ENCODE assay signal across 1 cellular context in genomic region chr10:71984798-71985388, GRCh38.
TF ChIP-seq lines count a peak whose summit lies in the region.

No MANE protein-coding gene starts in this region.

TF ChIP-seq in GM12878, 131 proteins besides CTCF, POLR2A, EP300 and RAD21:
- 0 out of 2 replicates have a peak, but pooled peaks have one; percentile 30 for TF ChIP-seq TCF3 (IDR thresholded peaks at IDR 0.05; ENCODE audit: borderline replicate concordance, insufficient read depth, low read depth, low read length)
- TF ChIP-seq RELA (IDR thresholded peaks at IDR 0.05; ENCODE audit: borderline replicate concordance, partially characterized antibody): no peak
- TF ChIP-seq DPF2 (IDR thresholded peaks at IDR 0.05): no peak; the same call in 1 of the 2 replicates
- no peak for TF ChIP-seq ETV6 (conservative IDR thresholded peaks at IDR 0.05 in 1 of 2, IDR thresholded peaks at IDR 0.05 in 1 of 2; ENCODE audit: borderline replicate concordance in 1 of 2, low read depth in 1 of 2)
- TF ChIP-seq ZNF592 (IDR thresholded peaks at IDR 0.05): 0 out of 2 replicates have a peak, but pooled peaks have one; percentile 14
- 0 out of 2 replicates have a peak, but pooled peaks have one; percentile 43 for TF ChIP-seq LARP7 (IDR thresholded peaks at IDR 0.05)
- 0 out of 2 replicates have a peak, but pooled peaks have one; percentile 26 for TF ChIP-seq RUNX3 (IDR thresholded peaks at IDR 0.05; ENCODE audit: low read length)
- peak; percentile 28; the same call in 1 of the 2 replicates for TF ChIP-seq RELB (IDR thresholded peaks at IDR 0.05; ENCODE audit: low read depth)
- peak in 1 of 2 experiments; percentile 18; a peak in 1 of 4 replicates for TF ChIP-seq IKZF2 (IDR thresholded peaks at IDR 0.05)
- TF ChIP-seq ZNF207 (IDR thresholded peaks at IDR 0.05; ENCODE audit: borderline replicate concordance): 0 out of 2 replicates have a peak, but pooled peaks have one; percentile 49
- 0 out of 2 replicates have a peak, but pooled peaks have one; percentile 32 for TF ChIP-seq SMARCA5 (IDR thresholded peaks at IDR 0.05)
- TF ChIP-seq MLLT1 (IDR thresholded peaks at IDR 0.05): no peak
- TF ChIP-seq MEF2B (IDR thresholded peaks at IDR 0.05; ENCODE audit: partially characterized antibody, poor library complexity, severe bottlenecking): peak; percentile 75
- peak; percentile 69; the same call in 1 of the 2 replicates for TF ChIP-seq PAX5 (IDR thresholded peaks at IDR 0.05; ENCODE audit: borderline replicate concordance, low read depth, low read length)
- peak; percentile 45 for TF ChIP-seq NR2F1 (conservative IDR thresholded peaks at IDR 0.05)
- TF ChIP-seq PKNOX1 (IDR thresholded peaks at IDR 0.05): peak; percentile 40; the same call in 1 of the 2 replicates
